Comparison of ENCODE assay signal across 8 cellular contexts in genomic region chr10:103696411-103697145, GRCh38.
A peak's percentile ranks its signal among the peaks of the same experiment; 100 is the strongest.
DNase-seq lines count a peak whose midpoint lies in the region; ATAC-seq and TF ChIP-seq lines count a peak whose summit lies in the region.

No MANE protein-coding gene starts in this region.

- no peak overlapping the region for H3K4me3 ChIP-seq in H7 (ENCODE audit: insufficient read depth, low read depth, low read length)
- H3K4me3 ChIP-seq in tibial nerve = no peak overlapping the region

- no peak for TF ChIP-seq POLR2A in tibial nerve (IDR thresholded peaks at IDR 0.05)

- H3K4me3 Mint-ChIP-seq in activated CD8-positive, alpha-beta T cell treated with anti-CD3 and anti-CD28 coated beads, Interleukin-2, amount 10 ng/mL, durations not matched to agents 7 days and 5 days = peak overlapping the region; percentile 71
- H3K4me3 Mint-ChIP-seq in neural crest cell = peak overlapping the region; percentile 74

- DNase-seq in GDM1 (lab: John Stamatoyannopoulos, UW) (peak; percentile 56), H7 (peak; percentile 89), NCI-H510A (lab: John Stamatoyannopoulos, UW) (peak; percentile 52), epidermal melanocyte (ENCODE audit: insufficient read length, low spot score) (peak; percentile 82), neural crest cell (ENCODE audit: low read depth, low spot score) (no peak), tibial nerve (ENCODE audit: low spot score in 2 of 2) (no peak), NCI-H2171 (lab: John Stamatoyannopoulos, UW) (no peak)
- DNase-seq in activated CD8-positive, alpha-beta T cell treated with anti-CD3 and anti-CD28 coated beads, Interleukin-2, amount 10 ng/mL, durations not matched to agents 7 days and 5 days = peak; percentile 87

- H3K9me3 Mint-ChIP-seq in activated CD8-positive, alpha-beta T cell treated with anti-CD3 and anti-CD28 coated beads, Interleukin-2, amount 10 ng/mL, durations not matched to agents 7 days and 5 days (ENCODE audit: insufficient read depth) = no peaks in the 10 kb centered on the region
- peaks cover 3% of the 10 kb centered on the region for H3K9me3 Mint-ChIP-seq in neural crest cell

- H3K27ac ChIP-seq in tibial nerve = peak overlapping the region; percentile 57 to 89 (median 70)

- peaks cover 4 to 83% (median 54%) of the 10 kb centered on the region in 4 donors for H3K4me1 ChIP-seq in tibial nerve

- no peaks in the 10 kb centered on the region for H3K9me3 ChIP-seq in tibial nerve

- TF ChIP-seq CTCF in neural crest cell (conservative IDR thresholded peaks at IDR 0.05) = peak; percentile 21
- peak in 3 of 5 experiments; percentile 28 to 54 (median 45) for TF ChIP-seq CTCF in tibial nerve (IDR thresholded peaks at IDR 0.05)

- no peak for TF ChIP-seq EP300 in tibial nerve (IDR thresholded peaks at IDR 0.05)

- H3K4me1 Mint-ChIP-seq in activated CD8-positive, alpha-beta T cell treated with anti-CD3 and anti-CD28 coated beads, Interleukin-2, amount 10 ng/mL, durations not matched to agents 7 days and 5 days (ENCODE audit: low read depth) = peaks cover 50% of the 10 kb centered on the region
- H3K4me1 Mint-ChIP-seq in neural crest cell = peaks cover 36% of the 10 kb centered on the region

- WGBS in tibial nerve, 2 donors = 17 to 23% methylated on average over 10 of the region's 10 CpGs

- H3K36me3 ChIP-seq in H7 (replicated peaks; ENCODE audit: control insufficient read depth, insufficient read depth, low read length) = no peaks in the 10 kb centered on the region
- H3K36me3 ChIP-seq in tibial nerve = no peaks in the 10 kb centered on the region

- CTCF ChIA-PET in activated CD8-positive, alpha-beta T cell treated with anti-CD3 and anti-CD28 coated beads, Interleukin-2, amount 10 ng/mL, durations not matched to agents 7 days and 5 days (lab: Charles Lee) = interaction anchor here (0.6 to 4.2 kb wide), 14 partner anchors 11 to 178 kb away, joined by 3 to 47 read pairs (median 4); no protein-coding TSS in a partner anchor

- H3K27ac Mint-ChIP-seq in activated CD8-positive, alpha-beta T cell treated with anti-CD3 and anti-CD28 coated beads, Interleukin-2, amount 10 ng/mL, durations not matched to agents 7 days and 5 days = peak overlapping the region; percentile 90
- no peak overlapping the region for H3K27ac Mint-ChIP-seq in neural crest cell (ENCODE audit: unreplicated experiment)

- peak; percentile 79 for ATAC-seq in activated CD8-positive, alpha-beta T cell treated with anti-CD3 and anti-CD28 coated beads, Interleukin-2, amount 10 ng/mL, durations not matched to agents 7 days and 5 days

- H3K27me3 Mint-ChIP-seq in activated CD8-positive, alpha-beta T cell treated with anti-CD3 and anti-CD28 coated beads, Interleukin-2, amount 10 ng/mL, durations not matched to agents 7 days and 5 days (ENCODE audit: low read depth) = no peaks in the 10 kb centered on the region
- H3K27me3 Mint-ChIP-seq in neural crest cell (ENCODE audit: low read depth) = peaks cover 38% of the 10 kb centered on the region

- H3K27me3 ChIP-seq in H7 (ENCODE audit: control insufficient read depth, insufficient read depth, low read length) (peaks cover 26% of the 10 kb centered on the region), tibial nerve (no peaks in the 10 kb centered on the region)

- POLR2A ChIA-PET in activated CD8-positive, alpha-beta T cell treated with anti-CD3 and anti-CD28 coated beads, Interleukin-2, amount 10 ng/mL, durations not matched to agents 7 days and 5 days (lab: Charles Lee) = interaction anchor here (1.7 kb wide), 1 partner anchor 9 kb away, joined by 5 read pairs; no protein-coding TSS in a partner anchor

- no peaks in the 10 kb centered on the region for H3K36me3 Mint-ChIP-seq in activated CD8-positive, alpha-beta T cell treated with anti-CD3 and anti-CD28 coated beads, Interleukin-2, amount 10 ng/mL, durations not matched to agents 7 days and 5 days (ENCODE audit: low read depth)
- H3K36me3 Mint-ChIP-seq in neural crest cell (ENCODE audit: low read depth) = peaks cover 5% of the 10 kb centered on the region

Comparison
In these comparisons a context has a peak if more than half of its experiments do, and no peak if none do; other contexts are left out.
1. DNase-seq: peak in GDM1 (single experiment), H7 (single experiment), NCI-H510A (single experiment), activated CD8-positive, alpha-beta T cell treated with anti-CD3 and anti-CD28 coated beads, Interleukin-2, amount 10 ng/mL, durations not matched to agents 7 days and 5 days (single experiment) and epidermal melanocyte (single experiment); none in neural crest cell (single experiment), tibial nerve (0 of 2) and NCI-H2171 (single experiment).